Comparison of ENCODE assay signal across 1 cellular context in the genomic region with DNA sequence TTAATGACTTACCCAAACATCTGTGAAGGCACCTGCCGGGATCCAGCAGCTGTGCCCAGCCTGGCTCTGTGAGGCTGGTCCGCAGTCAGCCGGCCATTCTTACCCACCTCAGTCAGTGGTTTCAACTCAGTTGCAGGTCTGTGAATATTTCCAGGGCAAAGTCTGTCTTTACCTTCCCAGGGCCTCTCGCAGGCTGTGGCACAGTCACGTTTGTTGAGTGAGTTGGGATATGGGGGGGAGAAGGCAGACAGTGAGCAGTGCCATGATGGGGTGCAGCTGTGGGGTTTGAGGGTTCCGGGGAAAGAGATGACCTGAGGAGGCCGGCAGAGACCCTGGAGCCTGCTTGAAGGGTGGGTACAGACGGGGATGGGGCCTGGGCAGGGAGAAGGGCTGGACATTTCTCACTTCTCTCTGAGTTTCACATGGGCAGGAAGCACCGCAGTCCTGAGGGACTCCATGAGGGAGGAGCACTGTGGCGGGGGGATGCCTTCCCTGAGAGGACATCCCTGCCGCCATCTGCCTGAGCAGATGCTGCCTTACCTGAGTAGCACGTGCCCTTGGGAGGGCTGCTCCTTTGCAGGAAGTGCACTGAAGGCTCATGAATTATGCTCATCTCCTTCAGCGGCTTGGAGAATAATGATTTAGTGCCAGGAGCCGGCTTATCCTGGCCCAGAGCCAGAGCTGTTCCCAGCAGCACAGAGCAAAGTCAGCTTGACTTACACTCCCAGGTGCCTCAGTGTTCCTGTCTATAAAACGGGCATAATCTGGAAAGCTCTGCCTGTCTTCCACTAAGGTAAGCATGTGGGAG.
TF ChIP-seq lines count a peak whose summit lies in the region.

No MANE protein-coding gene starts in this region.

TF ChIP-seq in HepG2, 621 proteins besides CTCF, POLR2A, EP300 and RAD21 (continued from another document and continues in another):
- TF ChIP-seq, protein P1, sequence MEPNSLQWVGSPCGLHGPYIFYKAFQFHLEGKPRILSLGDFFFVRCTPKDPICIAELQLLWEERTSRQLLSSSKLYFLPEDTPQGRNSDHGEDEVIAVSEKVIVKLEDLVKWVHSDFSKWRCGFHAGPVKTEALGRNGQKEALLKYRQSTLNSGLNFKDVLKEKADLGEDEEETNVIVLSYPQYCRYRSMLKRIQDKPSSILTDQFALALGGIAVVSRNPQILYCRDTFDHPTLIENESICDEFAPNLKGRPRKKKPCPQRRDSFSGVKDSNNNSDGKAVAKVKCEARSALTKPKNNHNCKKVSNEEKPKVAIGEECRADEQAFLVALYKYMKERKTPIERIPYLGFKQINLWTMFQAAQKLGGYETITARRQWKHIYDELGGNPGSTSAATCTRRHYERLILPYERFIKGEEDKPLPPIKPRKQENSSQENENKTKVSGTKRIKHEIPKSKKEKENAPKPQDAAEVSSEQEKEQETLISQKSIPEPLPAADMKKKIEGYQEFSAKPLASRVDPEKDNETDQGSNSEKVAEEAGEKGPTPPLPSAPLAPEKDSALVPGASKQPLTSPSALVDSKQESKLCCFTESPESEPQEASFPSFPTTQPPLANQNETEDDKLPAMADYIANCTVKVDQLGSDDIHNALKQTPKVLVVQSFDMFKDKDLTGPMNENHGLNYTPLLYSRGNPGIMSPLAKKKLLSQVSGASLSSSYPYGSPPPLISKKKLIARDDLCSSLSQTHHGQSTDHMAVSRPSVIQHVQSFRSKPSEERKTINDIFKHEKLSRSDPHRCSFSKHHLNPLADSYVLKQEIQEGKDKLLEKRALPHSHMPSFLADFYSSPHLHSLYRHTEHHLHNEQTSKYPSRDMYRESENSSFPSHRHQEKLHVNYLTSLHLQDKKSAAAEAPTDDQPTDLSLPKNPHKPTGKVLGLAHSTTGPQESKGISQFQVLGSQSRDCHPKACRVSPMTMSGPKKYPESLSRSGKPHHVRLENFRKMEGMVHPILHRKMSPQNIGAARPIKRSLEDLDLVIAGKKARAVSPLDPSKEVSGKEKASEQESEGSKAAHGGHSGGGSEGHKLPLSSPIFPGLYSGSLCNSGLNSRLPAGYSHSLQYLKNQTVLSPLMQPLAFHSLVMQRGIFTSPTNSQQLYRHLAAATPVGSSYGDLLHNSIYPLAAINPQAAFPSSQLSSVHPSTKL (CRISPR knock-in tag; IDR thresholded peaks at IDR 0.05): peak; percentile 40; the same call in 1 of the 2 replicates
- TF ChIP-seq SAP130 (CRISPR knock-in tag; IDR thresholded peaks at IDR 0.05; ENCODE audit: low read depth): peak; percentile 18; the same call in 1 of the 2 replicates
- TF ChIP-seq MIER3 (CRISPR knock-in tag; IDR thresholded peaks at IDR 0.05; ENCODE audit: borderline replicate concordance): no peak
- TF ChIP-seq PITX1 (CRISPR knock-in tag; IDR thresholded peaks at IDR 0.05): no peak
- no peak for TF ChIP-seq ZNF546 (CRISPR knock-in tag; conservative IDR thresholded peaks at IDR 0.05)
- no peak for TF ChIP-seq ATM (IDR thresholded peaks at IDR 0.05; ENCODE audit: borderline replicate concordance)
- no peak for TF ChIP-seq CBX2 (IDR thresholded peaks at IDR 0.05; ENCODE audit: low read depth, low read length)
- TF ChIP-seq CBX2 (CRISPR knock-in tag; IDR thresholded peaks at IDR 0.05; ENCODE audit: low read depth): no peak
- TF ChIP-seq MED1 (CRISPR knock-in tag; IDR thresholded peaks at IDR 0.05): no peak
- TF ChIP-seq, protein P2, sequence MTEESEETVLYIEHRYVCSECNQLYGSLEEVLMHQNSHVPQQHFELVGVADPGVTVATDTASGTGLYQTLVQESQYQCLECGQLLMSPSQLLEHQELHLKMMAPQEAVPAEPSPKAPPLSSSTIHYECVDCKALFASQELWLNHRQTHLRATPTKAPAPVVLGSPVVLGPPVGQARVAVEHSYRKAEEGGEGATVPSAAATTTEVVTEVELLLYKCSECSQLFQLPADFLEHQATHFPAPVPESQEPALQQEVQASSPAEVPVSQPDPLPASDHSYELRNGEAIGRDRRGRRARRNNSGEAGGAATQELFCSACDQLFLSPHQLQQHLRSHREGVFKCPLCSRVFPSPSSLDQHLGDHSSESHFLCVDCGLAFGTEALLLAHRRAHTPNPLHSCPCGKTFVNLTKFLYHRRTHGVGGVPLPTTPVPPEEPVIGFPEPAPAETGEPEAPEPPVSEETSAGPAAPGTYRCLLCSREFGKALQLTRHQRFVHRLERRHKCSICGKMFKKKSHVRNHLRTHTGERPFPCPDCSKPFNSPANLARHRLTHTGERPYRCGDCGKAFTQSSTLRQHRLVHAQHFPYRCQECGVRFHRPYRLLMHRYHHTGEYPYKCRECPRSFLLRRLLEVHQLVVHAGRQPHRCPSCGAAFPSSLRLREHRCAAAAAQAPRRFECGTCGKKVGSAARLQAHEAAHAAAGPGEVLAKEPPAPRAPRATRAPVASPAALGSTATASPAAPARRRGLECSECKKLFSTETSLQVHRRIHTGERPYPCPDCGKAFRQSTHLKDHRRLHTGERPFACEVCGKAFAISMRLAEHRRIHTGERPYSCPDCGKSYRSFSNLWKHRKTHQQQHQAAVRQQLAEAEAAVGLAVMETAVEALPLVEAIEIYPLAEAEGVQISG (CRISPR knock-in tag; IDR thresholded peaks at IDR 0.05): no peak
- TF ChIP-seq, protein P3, sequence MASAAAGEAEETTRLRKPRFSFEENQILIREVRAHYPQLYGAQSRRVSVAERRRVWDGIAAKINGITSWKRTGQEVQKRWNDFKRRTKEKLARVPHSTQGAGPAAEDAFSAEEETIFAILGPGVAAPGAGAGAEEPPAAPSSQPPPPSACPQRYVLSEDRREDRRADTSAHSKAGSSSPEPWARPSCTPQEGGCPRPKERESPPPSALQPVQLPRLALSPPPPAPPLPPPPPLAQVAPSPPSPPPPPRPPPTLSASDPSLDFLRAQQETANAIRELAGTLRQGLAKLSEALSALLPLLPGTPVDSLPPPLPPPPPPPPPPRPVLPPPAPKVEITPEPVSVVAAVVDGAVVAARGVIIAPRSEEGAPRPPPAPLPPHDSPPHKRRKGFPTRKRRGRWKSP (CRISPR knock-in tag; IDR thresholded peaks at IDR 0.05): no peak
- no peak for TF ChIP-seq SRSF4 (IDR thresholded peaks at IDR 0.05; ENCODE audit: low read depth, low read length, poor library complexity, severe bottlenecking)
- TF ChIP-seq ZMYM2 (CRISPR knock-in tag; IDR thresholded peaks at IDR 0.05): no peak
- TF ChIP-seq ZNF441 (CRISPR knock-in tag; IDR thresholded peaks at IDR 0.05; ENCODE audit: borderline replicate concordance): no peak
- peak; percentile 52; the same call in 1 of the 2 replicates for TF ChIP-seq ZNF501 (CRISPR knock-in tag; IDR thresholded peaks at IDR 0.05)
- TF ChIP-seq, protein P4, sequence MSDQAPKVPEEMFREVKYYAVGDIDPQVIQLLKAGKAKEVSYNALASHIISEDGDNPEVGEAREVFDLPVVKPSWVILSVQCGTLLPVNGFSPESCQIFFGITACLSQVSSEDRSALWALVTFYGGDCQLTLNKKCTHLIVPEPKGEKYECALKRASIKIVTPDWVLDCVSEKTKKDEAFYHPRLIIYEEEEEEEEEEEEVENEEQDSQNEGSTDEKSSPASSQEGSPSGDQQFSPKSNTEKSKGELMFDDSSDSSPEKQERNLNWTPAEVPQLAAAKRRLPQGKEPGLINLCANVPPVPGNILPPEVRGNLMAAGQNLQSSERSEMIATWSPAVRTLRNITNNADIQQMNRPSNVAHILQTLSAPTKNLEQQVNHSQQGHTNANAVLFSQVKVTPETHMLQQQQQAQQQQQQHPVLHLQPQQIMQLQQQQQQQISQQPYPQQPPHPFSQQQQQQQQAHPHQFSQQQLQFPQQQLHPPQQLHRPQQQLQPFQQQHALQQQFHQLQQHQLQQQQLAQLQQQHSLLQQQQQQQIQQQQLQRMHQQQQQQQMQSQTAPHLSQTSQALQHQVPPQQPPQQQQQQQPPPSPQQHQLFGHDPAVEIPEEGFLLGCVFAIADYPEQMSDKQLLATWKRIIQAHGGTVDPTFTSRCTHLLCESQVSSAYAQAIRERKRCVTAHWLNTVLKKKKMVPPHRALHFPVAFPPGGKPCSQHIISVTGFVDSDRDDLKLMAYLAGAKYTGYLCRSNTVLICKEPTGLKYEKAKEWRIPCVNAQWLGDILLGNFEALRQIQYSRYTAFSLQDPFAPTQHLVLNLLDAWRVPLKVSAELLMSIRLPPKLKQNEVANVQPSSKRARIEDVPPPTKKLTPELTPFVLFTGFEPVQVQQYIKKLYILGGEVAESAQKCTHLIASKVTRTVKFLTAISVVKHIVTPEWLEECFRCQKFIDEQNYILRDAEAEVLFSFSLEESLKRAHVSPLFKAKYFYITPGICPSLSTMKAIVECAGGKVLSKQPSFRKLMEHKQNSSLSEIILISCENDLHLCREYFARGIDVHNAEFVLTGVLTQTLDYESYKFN (CRISPR knock-in tag; conservative IDR thresholded peaks at IDR 0.05): peak; percentile 83
- 0 out of 2 replicates have a peak, but pooled peaks have one; percentile 15 for TF ChIP-seq KDM1A (CRISPR knock-in tag; IDR thresholded peaks at IDR 0.05)
- TF ChIP-seq ZNF652 (CRISPR knock-in tag; IDR thresholded peaks at IDR 0.05; ENCODE audit: borderline replicate concordance, low read depth): no peak
- TF ChIP-seq, protein P5, sequence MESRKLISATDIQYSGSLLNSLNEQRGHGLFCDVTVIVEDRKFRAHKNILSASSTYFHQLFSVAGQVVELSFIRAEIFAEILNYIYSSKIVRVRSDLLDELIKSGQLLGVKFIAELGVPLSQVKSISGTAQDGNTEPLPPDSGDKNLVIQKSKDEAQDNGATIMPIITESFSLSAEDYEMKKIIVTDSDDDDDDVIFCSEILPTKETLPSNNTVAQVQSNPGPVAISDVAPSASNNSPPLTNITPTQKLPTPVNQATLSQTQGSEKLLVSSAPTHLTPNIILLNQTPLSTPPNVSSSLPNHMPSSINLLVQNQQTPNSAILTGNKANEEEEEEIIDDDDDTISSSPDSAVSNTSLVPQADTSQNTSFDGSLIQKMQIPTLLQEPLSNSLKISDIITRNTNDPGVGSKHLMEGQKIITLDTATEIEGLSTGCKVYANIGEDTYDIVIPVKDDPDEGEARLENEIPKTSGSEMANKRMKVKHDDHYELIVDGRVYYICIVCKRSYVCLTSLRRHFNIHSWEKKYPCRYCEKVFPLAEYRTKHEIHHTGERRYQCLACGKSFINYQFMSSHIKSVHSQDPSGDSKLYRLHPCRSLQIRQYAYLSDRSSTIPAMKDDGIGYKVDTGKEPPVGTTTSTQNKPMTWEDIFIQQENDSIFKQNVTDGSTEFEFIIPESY (CRISPR knock-in tag; IDR thresholded peaks at IDR 0.05): 0 out of 2 replicates have a peak, but pooled peaks have one; percentile 20
- peak; percentile 23; the same call in 1 of the 2 replicates for TF ChIP-seq ZFX (CRISPR knock-in tag; IDR thresholded peaks at IDR 0.05; ENCODE audit: low read depth)
- no peak for TF ChIP-seq SRY (CRISPR knock-in tag; IDR thresholded peaks at IDR 0.05)
- TF ChIP-seq, protein P6, sequence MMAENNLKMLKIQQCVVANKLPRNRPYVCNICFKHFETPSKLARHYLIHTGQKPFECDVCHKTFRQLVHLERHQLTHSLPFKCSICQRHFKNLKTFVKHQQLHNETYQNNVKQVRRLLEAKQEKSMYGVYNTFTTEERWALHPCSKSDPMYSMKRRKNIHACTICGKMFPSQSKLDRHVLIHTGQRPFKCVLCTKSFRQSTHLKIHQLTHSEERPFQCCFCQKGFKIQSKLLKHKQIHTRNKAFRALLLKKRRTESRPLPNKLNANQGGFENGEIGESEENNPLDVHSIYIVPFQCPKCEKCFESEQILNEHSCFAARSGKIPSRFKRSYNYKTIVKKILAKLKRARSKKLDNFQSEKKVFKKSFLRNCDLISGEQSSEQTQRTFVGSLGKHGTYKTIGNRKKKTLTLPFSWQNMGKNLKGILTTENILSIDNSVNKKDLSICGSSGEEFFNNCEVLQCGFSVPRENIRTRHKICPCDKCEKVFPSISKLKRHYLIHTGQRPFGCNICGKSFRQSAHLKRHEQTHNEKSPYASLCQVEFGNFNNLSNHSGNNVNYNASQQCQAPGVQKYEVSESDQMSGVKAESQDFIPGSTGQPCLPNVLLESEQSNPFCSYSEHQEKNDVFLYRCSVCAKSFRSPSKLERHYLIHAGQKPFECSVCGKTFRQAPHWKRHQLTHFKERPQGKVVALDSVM (CRISPR knock-in tag; IDR thresholded peaks at IDR 0.05): no peak
- no peak for TF ChIP-seq ZNF562 (CRISPR knock-in tag; IDR thresholded peaks at IDR 0.05; ENCODE audit: borderline replicate concordance)
- TF ChIP-seq, protein P7, sequence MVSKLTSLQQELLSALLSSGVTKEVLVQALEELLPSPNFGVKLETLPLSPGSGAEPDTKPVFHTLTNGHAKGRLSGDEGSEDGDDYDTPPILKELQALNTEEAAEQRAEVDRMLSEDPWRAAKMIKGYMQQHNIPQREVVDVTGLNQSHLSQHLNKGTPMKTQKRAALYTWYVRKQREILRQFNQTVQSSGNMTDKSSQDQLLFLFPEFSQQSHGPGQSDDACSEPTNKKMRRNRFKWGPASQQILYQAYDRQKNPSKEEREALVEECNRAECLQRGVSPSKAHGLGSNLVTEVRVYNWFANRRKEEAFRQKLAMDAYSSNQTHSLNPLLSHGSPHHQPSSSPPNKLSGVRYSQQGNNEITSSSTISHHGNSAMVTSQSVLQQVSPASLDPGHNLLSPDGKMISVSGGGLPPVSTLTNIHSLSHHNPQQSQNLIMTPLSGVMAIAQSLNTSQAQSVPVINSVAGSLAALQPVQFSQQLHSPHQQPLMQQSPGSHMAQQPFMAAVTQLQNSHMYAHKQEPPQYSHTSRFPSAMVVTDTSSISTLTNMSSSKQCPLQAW (CRISPR knock-in tag; IDR thresholded peaks at IDR 0.05): peak; percentile 42; the same call in 1 of the 2 replicates
- no peak for TF ChIP-seq ZNF737 (CRISPR knock-in tag; IDR thresholded peaks at IDR 0.05; ENCODE audit: borderline replicate concordance)
- TF ChIP-seq, protein P8, sequence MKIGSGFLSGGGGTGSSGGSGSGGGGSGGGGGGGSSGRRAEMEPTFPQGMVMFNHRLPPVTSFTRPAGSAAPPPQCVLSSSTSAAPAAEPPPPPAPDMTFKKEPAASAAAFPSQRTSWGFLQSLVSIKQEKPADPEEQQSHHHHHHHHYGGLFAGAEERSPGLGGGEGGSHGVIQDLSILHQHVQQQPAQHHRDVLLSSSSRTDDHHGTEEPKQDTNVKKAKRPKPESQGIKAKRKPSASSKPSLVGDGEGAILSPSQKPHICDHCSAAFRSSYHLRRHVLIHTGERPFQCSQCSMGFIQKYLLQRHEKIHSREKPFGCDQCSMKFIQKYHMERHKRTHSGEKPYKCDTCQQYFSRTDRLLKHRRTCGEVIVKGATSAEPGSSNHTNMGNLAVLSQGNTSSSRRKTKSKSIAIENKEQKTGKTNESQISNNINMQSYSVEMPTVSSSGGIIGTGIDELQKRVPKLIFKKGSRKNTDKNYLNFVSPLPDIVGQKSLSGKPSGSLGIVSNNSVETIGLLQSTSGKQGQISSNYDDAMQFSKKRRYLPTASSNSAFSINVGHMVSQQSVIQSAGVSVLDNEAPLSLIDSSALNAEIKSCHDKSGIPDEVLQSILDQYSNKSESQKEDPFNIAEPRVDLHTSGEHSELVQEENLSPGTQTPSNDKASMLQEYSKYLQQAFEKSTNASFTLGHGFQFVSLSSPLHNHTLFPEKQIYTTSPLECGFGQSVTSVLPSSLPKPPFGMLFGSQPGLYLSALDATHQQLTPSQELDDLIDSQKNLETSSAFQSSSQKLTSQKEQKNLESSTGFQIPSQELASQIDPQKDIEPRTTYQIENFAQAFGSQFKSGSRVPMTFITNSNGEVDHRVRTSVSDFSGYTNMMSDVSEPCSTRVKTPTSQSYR (CRISPR knock-in tag; IDR thresholded peaks at IDR 0.05; ENCODE audit: borderline replicate concordance): no peak
- 0 out of 2 replicates have a peak, but pooled peaks have one; percentile 37 for TF ChIP-seq ZFP90 (CRISPR knock-in tag; IDR thresholded peaks at IDR 0.05; ENCODE audit: borderline replicate concordance)
- TF ChIP-seq, protein P9, sequence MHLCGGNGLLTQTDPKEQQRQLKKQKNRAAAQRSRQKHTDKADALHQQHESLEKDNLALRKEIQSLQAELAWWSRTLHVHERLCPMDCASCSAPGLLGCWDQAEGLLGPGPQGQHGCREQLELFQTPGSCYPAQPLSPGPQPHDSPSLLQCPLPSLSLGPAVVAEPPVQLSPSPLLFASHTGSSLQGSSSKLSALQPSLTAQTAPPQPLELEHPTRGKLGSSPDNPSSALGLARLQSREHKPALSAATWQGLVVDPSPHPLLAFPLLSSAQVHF (CRISPR knock-in tag; IDR thresholded peaks at IDR 0.05): no peak
